Comparison of ENCODE assay signal across 17 cellular contexts in genomic region chr2:225398372-225398771, GRCh38. TPM values are rescaled to one million over a fixed set of nuclear protein-coding genes. Genes with fewer than 3 reads are reported as not detected.
DNase-seq lines count a peak whose midpoint lies in the region; ATAC-seq and TF ChIP-seq lines count a peak whose summit lies in the region.
"Had no signal": no experiment of that assay in that cellular context is flagged by ENCODE, and none has a peak within 500 bp of the region (broad histone marks: within the 10 kb centered on the region; RNA-seq: fewer than 3 reads in every experiment).

No MANE protein-coding gene starts in this region.

- no peaks in the 10 kb centered on the region for H3K36me3 ChIP-seq in upper lobe of right lung
- H3K36me3 ChIP-seq: BLaER1 treated with 17β-estradiol and CSF1 and Interleukin-3, amounts not matched to agents 10 nM and 100 nM had no signal

- DNase-seq in NCI-H2107 treated with DMSO at 0.1 percent for 48 hours (lab: John Stamatoyannopoulos, UW; ENCODE audit: unreplicated experiment): peak; percentile 75
- DNase-seq in NCI-H2107 (lab: John Stamatoyannopoulos, UW): no peak
- peak; percentile 20 for DNase-seq in NCI-H1436 (lab: John Stamatoyannopoulos, UW)
- DNase-seq in NCI-H345 treated with DMSO at 0.1 percent for 48 hours (lab: John Stamatoyannopoulos, UW; ENCODE audit: unreplicated experiment): peak; percentile 29
- DNase-seq in upper lobe of right lung: no peak
- no peak for DNase-seq in dedifferentiated amniotic fluid mesenchymal stem cell (ENCODE audit: extremely low spot score)
- DNase-seq in activated T-cell treated with anti-CD3 and anti-CD28 coated beads, Interleukin-2, amount 50 U/mL, for 24 hours: no peak
- DNase-seq: 8988T, IMR-90, NCI-H1930, T-cell had no signal

- H3K4me1 ChIP-seq in upper lobe of right lung: no peaks in the 10 kb centered on the region
- H3K4me1 ChIP-seq: BLaER1 treated with 17β-estradiol and CSF1 and Interleukin-3, amounts not matched to agents 10 nM and 100 nM had no signal

- peak; percentile 47 for ATAC-seq in upper lobe of right lung
- ATAC-seq in GM21786 (IDR thresholded peaks at IDR 0.05; ENCODE audit: unreplicated experiment): no peak
- ATAC-seq: GM12878, HCT116, T-cell had no signal

- intact Hi-C loops in upper lobe of right lung (cut with DNase I): no loop called here

- H3K4me1 Mint-ChIP-seq in activated T-cell treated with anti-CD3 and anti-CD28 coated beads, Interleukin-2, amount 50 U/mL, for 24 hours (ENCODE audit: low read depth): no peaks in the 10 kb centered on the region
- H3K4me1 Mint-ChIP-seq: T-cell had no signal

- H3K9me3 Mint-ChIP-seq in activated T-cell treated with anti-CD3 and anti-CD28 coated beads, Interleukin-2, amount 50 U/mL, for 24 hours: no peaks in the 10 kb centered on the region
- H3K9me3 Mint-ChIP-seq: T-cell had no signal

- no peak overlapping the region for H3K4me3 ChIP-seq in upper lobe of right lung
- H3K4me3 ChIP-seq: BLaER1 treated with 17β-estradiol and CSF1 and Interleukin-3, amounts not matched to agents 10 nM and 100 nM; GM12878 had no signal

- no peak for TF ChIP-seq CTCF in upper lobe of right lung (IDR thresholded peaks at IDR 0.05)

- peaks cover 28% of the 10 kb centered on the region for H3K27me3 Mint-ChIP-seq in activated T-cell treated with anti-CD3 and anti-CD28 coated beads, Interleukin-2, amount 50 U/mL, for 24 hours

- no peaks in the 10 kb centered on the region for H3K36me3 Mint-ChIP-seq in activated T-cell treated with anti-CD3 and anti-CD28 coated beads, Interleukin-2, amount 50 U/mL, for 24 hours (ENCODE audit: low read depth)
- H3K36me3 Mint-ChIP-seq: T-cell had no signal

- no peak overlapping the region for H3K4me3 Mint-ChIP-seq in activated T-cell treated with anti-CD3 and anti-CD28 coated beads, Interleukin-2, amount 50 U/mL, for 24 hours
- H3K4me3 Mint-ChIP-seq: T-cell had no signal

- peaks cover 6% of the 10 kb centered on the region for H3K27me3 ChIP-seq in upper lobe of right lung
- H3K27me3 ChIP-seq: BLaER1 treated with 17β-estradiol and CSF1 and Interleukin-3, amounts not matched to agents 10 nM and 100 nM had no signal

- no peak overlapping the region for H3K27ac Mint-ChIP-seq in activated T-cell treated with anti-CD3 and anti-CD28 coated beads, Interleukin-2, amount 50 U/mL, for 24 hours
- H3K27ac Mint-ChIP-seq: T-cell had no signal

- no peak overlapping the region for H3K27ac ChIP-seq in upper lobe of right lung
- H3K27ac ChIP-seq: BLaER1 treated with 17β-estradiol and CSF1 and Interleukin-3, amounts not matched to agents 10 nM and 100 nM had no signal

- H3K9me3 ChIP-seq in upper lobe of right lung: no peaks in the 10 kb centered on the region
- H3K9me3 ChIP-seq: BLaER1 treated with 17β-estradiol and CSF1 and Interleukin-3, amounts not matched to agents 10 nM and 100 nM had no signal

RNA-seq across cellular contexts. Expression of gene NYAP2, which starts 1.1 kb away (rescaled TPM):
- total RNA-seq in upper lobe of right lung: 0.93 TPM
- total RNA-seq: GM12878, IMR-90, LHCN-M2, NCI-H460 had no signal

Comparison
In these comparisons a context has a peak if more than half of its experiments do, and no peak if none do; other contexts are left out.
1. DNase-seq: peak in NCI-H2107 treated with DMSO at 0.1 percent for 48 hours (single experiment), NCI-H1436 (single experiment) and NCI-H345 treated with DMSO at 0.1 percent for 48 hours (single experiment); none in NCI-H2107 (single experiment), upper lobe of right lung (single experiment), dedifferentiated amniotic fluid mesenchymal stem cell (single experiment) and activated T-cell treated with anti-CD3 and anti-CD28 coated beads, Interleukin-2, amount 50 U/mL, for 24 hours (single experiment).